Comparison of ENCODE assay signal across 1 cellular context in the genomic region with DNA sequence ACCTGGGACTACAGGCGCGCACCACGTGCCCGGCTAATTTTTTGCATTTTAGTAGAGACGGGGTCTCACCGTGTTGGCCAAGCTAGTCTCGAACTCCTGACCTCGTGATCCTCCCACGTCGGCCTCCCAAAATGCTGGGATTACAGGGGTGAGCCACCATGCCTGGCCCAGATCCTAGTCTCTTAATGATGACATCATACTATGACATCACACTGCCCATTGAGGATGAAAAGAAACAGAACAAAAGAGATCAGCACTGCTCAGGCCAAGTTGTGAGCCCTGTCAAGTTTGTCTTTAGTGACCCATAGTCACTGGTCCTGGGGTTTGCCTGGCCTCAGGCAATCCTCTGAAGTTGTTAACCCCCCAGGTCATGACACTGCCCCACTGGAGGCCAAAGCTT.
TF ChIP-seq lines count a peak whose summit lies in the region.

No MANE protein-coding gene starts in this region.

TF ChIP-seq in HEK293, 187 proteins besides CTCF, POLR2A, EP300 and RAD21 (continued from another document):
- no peak for TF ChIP-seq ZNF341 (tag by site-specific recombination; IDR thresholded peaks at IDR 0.05; ENCODE audit: low read depth)
